ENCODE assay signal across 17 cellular contexts in the genomic region with DNA sequence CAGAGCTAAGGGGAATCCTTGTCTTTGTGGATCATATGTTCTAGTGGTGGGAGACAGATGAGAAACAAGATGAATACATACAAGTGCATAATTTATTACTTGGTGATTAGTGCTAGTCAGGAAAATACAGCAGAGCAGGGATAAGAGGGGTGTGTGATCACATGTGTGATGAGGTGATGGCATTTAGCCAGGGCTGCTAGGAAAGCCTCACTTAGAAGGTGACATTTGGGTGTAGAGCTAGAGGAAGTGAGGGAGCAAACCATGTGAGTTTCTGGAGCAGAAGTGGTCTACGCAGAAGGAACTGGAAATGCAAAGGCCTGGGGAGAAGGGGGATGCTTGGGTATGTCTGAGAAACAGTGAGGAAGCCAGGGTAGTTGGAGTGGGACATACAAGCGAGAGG.
DNase-seq lines count a peak whose midpoint lies in the region; ATAC-seq and TF ChIP-seq lines count a peak whose summit lies in the region.
"Had no signal": no experiment of that assay in that cellular context is flagged by ENCODE, and none has a peak within 500 bp of the region (broad histone marks: within the 10 kb centered on the region; RNA-seq: fewer than 3 reads in every experiment).

No MANE protein-coding gene starts in this region.

- intact Hi-C loops in Right ventricle myocardium inferior (cut with DNase I) (loop anchor here (5.0 kb wide), 1 partner anchor 38 kb away; no protein-coding TSS in a partner anchor), cardiac septum (cut with DNase I) (no loop called here), left ventricle myocardium superior (cut with micrococcal nuclease) (no loop called here)

- TF ChIP-seq CTCF in VCaP (conservative IDR thresholded peaks at IDR 0.05) = no peak

- ATAC-seq in Right ventricle myocardium inferior (peak; percentile 32), left ventricle myocardium superior (peak; percentile 63)
- ATAC-seq: CD8-positive, alpha-beta T cell had no signal

- DNase-seq in Right ventricle myocardium inferior (ENCODE audit: missing footprints) = no peak
- DNase-seq in cardiac septum (ENCODE audit: low spot score) = no peak
- no peak for DNase-seq in left ventricle myocardium superior
- DNase-seq in NCI-H2196 treated with DMSO at 0.1 percent for 48 hours (lab: John Stamatoyannopoulos, UW; ENCODE audit: unreplicated experiment) = no peak
- no peak for DNase-seq in activated effector memory CD4-positive, alpha-beta T cell treated with Interleukin-2 at 50 U/mL for 16 hours
- no peak for DNase-seq in NOMO-1 treated with DMSO at 0.1 percent for 48 hours (lab: John Stamatoyannopoulos, UW; ENCODE audit: unreplicated experiment)
- DNase-seq: ACHN; CD8-positive, alpha-beta T cell; KG1; MM.1S; NCI-H1105 treated with DMSO at 0.1 percent for 48 hours; NCI-H187; NCI-H2227 treated with DMSO at 0.1 percent for 48 hours; NCI-H748 treated with DMSO at 0.1 percent for 48 hours; Peyer's patch; SIG-M5 had no signal

- peak overlapping the region; percentile 100 for H3K27ac ChIP-seq in VCaP
- H3K27ac ChIP-seq: Peyer's patch had no signal
